In the genomic region with DNA sequence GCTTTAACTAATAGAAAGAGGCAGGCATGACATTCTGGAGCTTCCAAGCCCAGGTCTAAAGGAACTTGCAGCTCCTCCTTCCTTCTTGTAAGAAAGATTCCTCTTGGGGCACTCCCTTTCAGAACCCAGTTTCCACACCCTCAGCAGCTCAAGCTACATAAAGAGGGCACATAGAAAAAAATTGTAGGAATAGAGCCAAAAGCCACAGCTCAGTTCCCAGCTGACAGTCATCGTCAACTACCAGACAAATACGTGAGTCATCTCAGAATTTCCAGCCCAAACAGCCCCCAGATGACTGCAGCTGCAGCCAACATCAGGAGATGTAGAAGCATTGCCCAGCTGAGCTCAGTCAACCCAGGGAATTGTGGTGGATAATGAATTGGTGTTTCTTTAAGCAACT, we compare ENCODE assay signal across 10 cellular contexts.
DNase-seq lines count a peak whose midpoint lies in the region; ATAC-seq and TF ChIP-seq lines count a peak whose summit lies in the region.
"Had no signal": no experiment of that assay in that cellular context is flagged by ENCODE, and none has a peak within 500 bp of the region (broad histone marks: within the 10 kb centered on the region; RNA-seq: fewer than 3 reads in every experiment).

No MANE protein-coding gene starts in this region.

- no peaks in the 10 kb centered on the region for H3K36me3 Mint-ChIP-seq in activated naive CD4-positive, alpha-beta T cell treated with anti-CD3 and anti-CD28 coated beads for 36 hours (ENCODE audit: low read depth)
- no peaks in the 10 kb centered on the region for H3K36me3 Mint-ChIP-seq in activated T-helper 1 cell treated with anti-CD3 and anti-CD28 coated beads, Interleukin-12 subunit alpha, Interleukin-12 subunit beta, Interleukin-2, Interleukin-4 antibody, amounts not matched to agents 30 ng/mL and 10 ng/mL and 1 ng/mL, durations not matched to agents 14 hours and 24 hours and 36 hours (ENCODE audit: low read depth)

- no peak for TF ChIP-seq POLR2A in tibial nerve (IDR thresholded peaks at IDR 0.05)

- no peaks in the 10 kb centered on the region for H3K36me3 ChIP-seq in tibial nerve

- WGBS in tibial nerve, 2 donors, result 23 to 24% methylated on average over 2 of the region's 2 CpGs

- TF ChIP-seq EP300 in tibial nerve (IDR thresholded peaks at IDR 0.05), result peak in 1 of 2 donors; percentile 39

- intact Hi-C loops in activated naive CD4-positive, alpha-beta T cell treated with anti-CD3 and anti-CD28 coated beads for 36 hours (cut with micrococcal nuclease), result no loop called here
- intact Hi-C loops in left ventricle myocardium superior (cut with micrococcal nuclease), result no loop called here
- intact Hi-C loops in activated T-helper 1 cell treated with anti-CD3 and anti-CD28 coated beads, Interleukin-12 subunit alpha, Interleukin-12 subunit beta, Interleukin-2, Interleukin-4 antibody, amounts not matched to agents 30 ng/mL and 10 ng/mL and 1 ng/mL, durations not matched to agents 14 hours and 24 hours and 36 hours (cut with micrococcal nuclease), result no loop called here

- peaks cover 0 to 11% (median 0%) of the 10 kb centered on the region in 4 donors for H3K9me3 ChIP-seq in tibial nerve

- H3K27ac Mint-ChIP-seq in activated naive CD4-positive, alpha-beta T cell treated with anti-CD3 and anti-CD28 coated beads for 36 hours, result no peak overlapping the region
- no peak overlapping the region for H3K27ac Mint-ChIP-seq in activated T-helper 1 cell treated with anti-CD3 and anti-CD28 coated beads, Interleukin-12 subunit alpha, Interleukin-12 subunit beta, Interleukin-2, Interleukin-4 antibody, amounts not matched to agents 30 ng/mL and 10 ng/mL and 1 ng/mL, durations not matched to agents 14 hours and 24 hours and 36 hours
- H3K27ac Mint-ChIP-seq: CD4-positive, alpha-beta T cell; stimulated activated naive CD8-positive, alpha-beta T cell treated with anti-CD3 and anti-CD28 coated beads, Interleukin-15, Interleukin-2, amounts not matched to agents 100 ng/mL and 50 ng/mL, for 24 hours had no signal

- H3K27ac ChIP-seq in tibial nerve, result no peak overlapping the region

- H3K4me1 Mint-ChIP-seq in activated naive CD4-positive, alpha-beta T cell treated with anti-CD3 and anti-CD28 coated beads for 36 hours (ENCODE audit: low read depth), result peaks cover 23% of the 10 kb centered on the region
- H3K4me1 Mint-ChIP-seq in activated T-helper 1 cell treated with anti-CD3 and anti-CD28 coated beads, Interleukin-12 subunit alpha, Interleukin-12 subunit beta, Interleukin-2, Interleukin-4 antibody, amounts not matched to agents 30 ng/mL and 10 ng/mL and 1 ng/mL, durations not matched to agents 14 hours and 24 hours and 36 hours (ENCODE audit: low read depth), result peaks cover 22% of the 10 kb centered on the region

- H3K4me3 ChIP-seq in tibial nerve, result no peak overlapping the region

- no peak for TF ChIP-seq CTCF in tibial nerve (IDR thresholded peaks at IDR 0.05)

- CTCF ChIA-PET in activated naive CD4-positive, alpha-beta T cell treated with anti-CD3 and anti-CD28 coated beads for 36 hours (lab: Charles Lee), result interaction anchor here (0.6 kb wide), 1 partner anchor 229 kb away, joined by 3 read pairs; no protein-coding TSS in a partner anchor

- peak; percentile 96 for ATAC-seq in left ventricle myocardium superior

- H3K4me3 Mint-ChIP-seq in activated naive CD4-positive, alpha-beta T cell treated with anti-CD3 and anti-CD28 coated beads for 36 hours, result no peak overlapping the region
- H3K4me3 Mint-ChIP-seq in activated T-helper 1 cell treated with anti-CD3 and anti-CD28 coated beads, Interleukin-12 subunit alpha, Interleukin-12 subunit beta, Interleukin-2, Interleukin-4 antibody, amounts not matched to agents 30 ng/mL and 10 ng/mL and 1 ng/mL, durations not matched to agents 14 hours and 24 hours and 36 hours, result no peak overlapping the region
- H3K4me3 Mint-ChIP-seq: CD4-positive, alpha-beta T cell; stimulated activated naive CD8-positive, alpha-beta T cell treated with anti-CD3 and anti-CD28 coated beads, Interleukin-15, Interleukin-2, amounts not matched to agents 100 ng/mL and 50 ng/mL, for 24 hours had no signal

- no peaks in the 10 kb centered on the region for H3K27me3 ChIP-seq in tibial nerve

- H3K9me3 Mint-ChIP-seq in activated naive CD4-positive, alpha-beta T cell treated with anti-CD3 and anti-CD28 coated beads for 36 hours, result no peaks in the 10 kb centered on the region
- no peaks in the 10 kb centered on the region for H3K9me3 Mint-ChIP-seq in activated T-helper 1 cell treated with anti-CD3 and anti-CD28 coated beads, Interleukin-12 subunit alpha, Interleukin-12 subunit beta, Interleukin-2, Interleukin-4 antibody, amounts not matched to agents 30 ng/mL and 10 ng/mL and 1 ng/mL, durations not matched to agents 14 hours and 24 hours and 36 hours

- no peaks in the 10 kb centered on the region for H3K4me1 ChIP-seq in tibial nerve

- peak; percentile 12 for DNase-seq in activated naive CD4-positive, alpha-beta T cell treated with anti-CD3 and anti-CD28 coated beads for 36 hours
- no peak for DNase-seq in activated naive CD4-positive, alpha-beta T cell (lab: John Stamatoyannopoulos, UW)
- DNase-seq in anterior cingulate cortex (lab: John Stamatoyannopoulos, UW), result peak in 31 of 58 donors; percentile 1 to 67 (median 15)
- DNase-seq in left ventricle myocardium superior, result peak; percentile 49
- DNase-seq in tibial nerve (ENCODE audit: low spot score in 2 of 2), result peak; percentile 14 to 19
- DNase-seq in COR-L47 (lab: John Stamatoyannopoulos, UW), result no peak
- DNase-seq in activated T-helper 1 cell treated with anti-CD3 and anti-CD28 coated beads, Interleukin-12 subunit alpha, Interleukin-12 subunit beta, Interleukin-2, Interleukin-4 antibody, amounts not matched to agents 30 ng/mL and 10 ng/mL and 1 ng/mL, durations not matched to agents 14 hours and 24 hours and 36 hours (ENCODE audit: low spot score), result no peak
- DNase-seq in DMS79 treated with DMSO at 0.1 percent for 48 hours (lab: John Stamatoyannopoulos, UW), result no peak
- DNase-seq: CD4-positive, alpha-beta T cell had no signal

- H3K27me3 Mint-ChIP-seq in activated naive CD4-positive, alpha-beta T cell treated with anti-CD3 and anti-CD28 coated beads for 36 hours (ENCODE audit: low read depth), result no peaks in the 10 kb centered on the region
- H3K27me3 Mint-ChIP-seq in activated T-helper 1 cell treated with anti-CD3 and anti-CD28 coated beads, Interleukin-12 subunit alpha, Interleukin-12 subunit beta, Interleukin-2, Interleukin-4 antibody, amounts not matched to agents 30 ng/mL and 10 ng/mL and 1 ng/mL, durations not matched to agents 14 hours and 24 hours and 36 hours (ENCODE audit: insufficient read depth), result peaks cover 2% of the 10 kb centered on the region
- H3K27me3 Mint-ChIP-seq: CD4-positive, alpha-beta T cell had no signal

Comparison
In these comparisons a context has a peak if more than half of its experiments do, and no peak if none do; other contexts are left out.
1. DNase-seq: peak in activated naive CD4-positive, alpha-beta T cell treated with anti-CD3 and anti-CD28 coated beads for 36 hours (single experiment), anterior cingulate cortex (31 of 58), left ventricle myocardium superior (single experiment) and tibial nerve (2 of 2); none in activated naive CD4-positive, alpha-beta T cell (0 of 4), COR-L47 (single experiment), activated T-helper 1 cell treated with anti-CD3 and anti-CD28 coated beads, Interleukin-12 subunit alpha, Interleukin-12 subunit beta, Interleukin-2, Interleukin-4 antibody, amounts not matched to agents 30 ng/mL and 10 ng/mL and 1 ng/mL, durations not matched to agents 14 hours and 24 hours and 36 hours (single experiment) and DMS79 treated with DMSO at 0.1 percent for 48 hours (single experiment).